8 cellular contexts compared by ENCODE assay signal in the genomic region with DNA sequence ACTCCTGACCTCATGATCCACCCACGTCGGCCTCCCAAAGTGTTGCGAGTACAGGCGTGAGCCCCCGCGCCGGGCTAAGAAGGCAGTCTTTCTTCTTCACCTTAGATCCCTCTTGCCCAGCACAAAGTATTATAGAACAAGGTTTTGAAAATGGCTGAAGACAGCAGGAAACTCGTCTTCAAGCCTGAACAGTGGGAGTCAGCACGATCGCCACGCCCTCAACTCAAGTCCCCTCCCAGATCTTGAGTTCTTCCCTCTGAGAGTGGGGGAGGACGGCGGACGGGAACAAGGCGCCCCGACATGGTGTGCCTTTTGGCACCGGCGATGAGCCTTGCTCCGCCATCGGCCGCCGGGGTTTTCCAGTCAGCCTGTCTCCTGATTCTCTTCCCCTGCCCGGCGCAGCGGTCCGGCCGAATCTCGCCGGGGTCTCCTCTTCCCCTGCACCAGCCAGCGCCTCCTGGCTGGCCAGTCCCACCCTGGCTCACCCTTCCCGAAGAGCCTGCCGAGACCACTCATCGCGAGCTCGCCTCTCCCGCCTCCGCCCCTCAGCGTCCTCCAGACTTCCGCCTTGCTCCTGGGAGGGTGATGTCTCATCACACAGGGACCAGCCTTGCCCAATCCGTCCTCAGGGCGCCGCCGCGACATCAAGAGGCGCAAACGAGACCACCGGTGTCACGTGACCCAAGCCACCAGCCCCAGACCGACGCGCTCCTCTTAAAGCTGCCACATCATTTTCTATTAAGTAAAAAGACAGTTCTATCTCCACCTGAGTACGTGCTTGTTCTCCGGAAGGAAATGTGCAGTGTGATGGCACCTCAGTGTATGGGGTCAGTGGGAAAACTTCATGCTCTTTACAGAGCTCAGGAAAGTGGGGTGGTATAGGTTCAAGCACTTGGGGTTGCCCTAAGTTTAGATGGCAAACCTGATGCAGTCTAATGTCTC. TPM values are rescaled to one million over a fixed set of nuclear protein-coding genes. Genes with fewer than 3 reads are reported as not detected.
DNase-seq lines count a peak whose midpoint lies in the region; ATAC-seq and TF ChIP-seq lines count a peak whose summit lies in the region.

A gene with protein sequence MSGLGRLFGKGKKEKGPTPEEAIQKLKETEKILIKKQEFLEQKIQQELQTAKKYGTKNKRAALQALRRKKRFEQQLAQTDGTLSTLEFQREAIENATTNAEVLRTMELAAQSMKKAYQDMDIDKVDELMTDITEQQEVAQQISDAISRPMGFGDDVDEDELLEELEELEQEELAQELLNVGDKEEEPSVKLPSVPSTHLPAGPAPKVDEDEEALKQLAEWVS (minus strand): TSS at position 565 of the 942 bp plus-strand sequence. CDS start 49 bp downstream, at position 516.

- dilution Hi-C loops in mammary epithelial cell (cut with HindIII; ENCODE audit: low sequenced_read_pairs) = no loop called here

- no peaks in the 10 kb centered on the region for H3K9me3 ChIP-seq in WERI-Rb-1 (ENCODE audit: severe bottlenecking)
- no peaks in the 10 kb centered on the region for H3K9me3 ChIP-seq in mammary epithelial cell (replicated peaks; ENCODE audit: insufficient read depth, low read length)
- no peaks in the 10 kb centered on the region for H3K9me3 ChIP-seq in iPS-20b (ENCODE audit: insufficient read depth, low read depth, low read length)

- peak within 1 kb of the TSS; percentile 85 for H3K9ac ChIP-seq in mammary epithelial cell (ENCODE audit: insufficient read depth, low read length)
- H3K9ac ChIP-seq in iPS-20b (ENCODE audit: low read depth, low read length) = peak within 1 kb of the TSS; percentile 88

- H3K4me2 ChIP-seq in mammary epithelial cell (ENCODE audit: insufficient read depth, low read depth, low read length) = peak within 1 kb of the TSS; percentile 74

- H3K4me1 ChIP-seq in mammary epithelial cell (ENCODE audit: insufficient read depth, low read length) (peaks cover 14% of the 10 kb centered on the region), iPS-20b (ENCODE audit: insufficient read depth, low read length) (peaks cover 3% of the 10 kb centered on the region; the same call in 1 of the 2 replicates)

- H3K79me2 ChIP-seq in mammary epithelial cell (ENCODE audit: insufficient read depth, low read length) = peaks cover 18% of the 10 kb centered on the region

- peak within 1 kb of the TSS; percentile 92 for H3K27ac ChIP-seq in WERI-Rb-1
- H3K27ac ChIP-seq in mammary epithelial cell (ENCODE audit: insufficient read depth, low read depth, low read length) = peak within 1 kb of the TSS; percentile 89
- H3K27ac ChIP-seq in iPS-20b (ENCODE audit: low read length) = peak within 1 kb of the TSS; percentile 93
- peak within 1 kb of the TSS; percentile 63 to 99 (median 97) for H3K27ac ChIP-seq in skin epidermis

- peaks cover 20% of the 10 kb centered on the region for H3K36me3 ChIP-seq in WERI-Rb-1
- H3K36me3 ChIP-seq in mammary epithelial cell (ENCODE audit: insufficient read depth, low read length) = peaks cover 18% of the 10 kb centered on the region
- peaks cover 43% of the 10 kb centered on the region for H3K36me3 ChIP-seq in iPS-20b (ENCODE audit: insufficient read depth, low read depth, low read length)

- intact Hi-C loops in mammary epithelial cell (cut with micrococcal nuclease) = loop anchor here (1.0 to 2.0 kb wide), 2 partner anchors 19 to 24 kb away; partner anchors contain the start of genes GMPR2, IPO4 and NEDD8

- H3K4me3 ChIP-seq in WERI-Rb-1 (ENCODE audit: low read depth, low read length) (peak within 1 kb of the TSS; percentile 83), mammary epithelial cell (replicated peaks in 1 of 3; ENCODE audit: insufficient read depth in 1 of 3, low read depth in 2 of 3, low read length in 3 of 3) (peak within 1 kb of the TSS; percentile 63 to 77 (median 71)), iPS-20b (ENCODE audit: low read length) (peak within 1 kb of the TSS; percentile 86), skin epidermis (peak within 1 kb of the TSS; percentile 45 to 85 (median 60))

- under 1% methylated on average over 28 of the region's 53 CpGs for WGBS in mammary epithelial cell (ENCODE audit: low coverage, missing lambda C conversion rate)

- CTCF ChIA-PET in mammary epithelial cell (lab: Charles Lee; ENCODE audit: low non-redundant PET) = interaction anchor here (0.7 kb wide), 1 partner anchor 17 kb away, joined by 4 read pairs; no protein-coding TSS in a partner anchor

- H4K20me1 ChIP-seq in mammary epithelial cell (ENCODE audit: insufficient read depth, low read length) = no peaks in the 10 kb centered on the region

- H3K27me3 ChIP-seq in WERI-Rb-1 (ENCODE audit: insufficient read depth, low read depth, severe bottlenecking) (no peaks in the 10 kb centered on the region), mammary epithelial cell (ENCODE audit: insufficient read depth, low read length) (no peaks in the 10 kb centered on the region), iPS-20b (ENCODE audit: insufficient read depth, low read length) (no peaks in the 10 kb centered on the region)

- H2AFZ ChIP-seq in mammary epithelial cell (ENCODE audit: low read depth, low read length) = peak within 1 kb of the TSS; percentile 87

- in situ Hi-C loops in ACHN (cut with HindIII; ENCODE audit: low pct_ligation_motif_present, low pct_unique_long_range_greater_than_20kb, low sequenced_read_pairs) (no loop called here), mammary epithelial cell (cut with MboI; ENCODE audit: low sequenced_read_pairs in 2 of 2) (no loop called here)

- BruUV-seq in mammary epithelial cell (replicated peaks; lab: Mats Ljungman, UMichigan) = no TSS peak

- peak; percentile 97 for DNase-seq in ACHN
- peak; percentile 98 for DNase-seq in NCI-H2227 (lab: John Stamatoyannopoulos, UW; ENCODE audit: unreplicated experiment)
- DNase-seq in WERI-Rb-1 = peak; percentile 98
- peak; percentile 97 for DNase-seq in mammary epithelial cell

- ATAC-seq in GM18873 (IDR thresholded peaks at IDR 0.05; ENCODE audit: low FRiP score, unreplicated experiment) (peak; percentile 73), HG03139 (IDR thresholded peaks at IDR 0.05; ENCODE audit: unreplicated experiment) (peak; percentile 68)

- 0 out of 2 replicates have a peak, but pooled peaks have one; percentile 24 for TF ChIP-seq CTCF in WERI-Rb-1 (IDR thresholded peaks at IDR 0.05; ENCODE audit: low read depth, low read length)
- TF ChIP-seq CTCF in mammary epithelial cell (conservative IDR thresholded peaks at IDR 0.05 in 1 of 2, IDR thresholded peaks at IDR 0.05 in 1 of 2; ENCODE audit: extremely low read depth in 1 of 2, insufficient read depth in 1 of 2, low read depth in 1 of 2, low read length in 2 of 2) = no peak

RNA-seq across cellular contexts. Expression of the gene that starts here (rescaled TPM):
- total RNA-seq in mammary epithelial cell = 10 to 100 TPM; 25.3 to 51.5 TPM
- 61.2 TPM for polyA plus RNA-seq in mammary epithelial cell
- polyA minus RNA-seq in mammary epithelial cell = 1.9 TPM

Comparison
In these comparisons a context has a peak if more than half of its experiments do, and no peak if none do; other contexts are left out.
1. Peak in every context shown above with its lines: DNase-seq, ATAC-seq, H3K4me3 ChIP-seq and H3K27ac ChIP-seq.